8 cellular contexts compared by ENCODE assay signal in genomic region chr1:197924516-197925123, GRCh38. TPM values are rescaled to one million over a fixed set of nuclear protein-coding genes. Genes with fewer than 3 reads are reported as not detected.
DNase-seq lines count a peak whose midpoint lies in the region; TF ChIP-seq lines count a peak whose summit lies in the region.

No MANE protein-coding gene starts in this region.

- WGBS in sigmoid colon, 2 donors: 31 to 40% methylated on average over 4 of the region's 4 CpGs

- H3K27me3 Mint-ChIP-seq in activated naive CD4-positive, alpha-beta T cell treated with anti-CD3 and anti-CD28 coated beads for 36 hours (ENCODE audit: low read depth): peaks cover 49% of the 10 kb centered on the region

- H3K4me1 ChIP-seq in Loucy (ENCODE audit: insufficient read depth, low read length, poor library complexity, severe bottlenecking) (no peaks in the 10 kb centered on the region), sigmoid colon (peaks cover 0 to 11% (median 3%) of the 10 kb centered on the region in 4 donors)

- no peaks in the 10 kb centered on the region for H3K36me3 ChIP-seq in Loucy (ENCODE audit: insufficient read depth, low read length)
- H3K36me3 ChIP-seq in SU-DHL-6 (ENCODE audit: low read length): no peaks in the 10 kb centered on the region
- H3K36me3 ChIP-seq in sigmoid colon: no peaks in the 10 kb centered on the region

- CTCF ChIA-PET in activated naive CD4-positive, alpha-beta T cell treated with anti-CD3 and anti-CD28 coated beads for 36 hours (lab: Charles Lee): interaction anchor here (0.5 to 2.4 kb wide), 15 partner anchors 9 to 454 kb away, joined by 3 to 17 read pairs (median 4); no protein-coding TSS in a partner anchor

- H3F3A ChIP-seq in Loucy (ENCODE audit: low read depth) (no peaks in the 10 kb centered on the region), SU-DHL-6 (ENCODE audit: insufficient read depth) (peaks cover 6% of the 10 kb centered on the region; the same call in 1 of the 2 replicates)

- intact Hi-C loops in activated naive CD4-positive, alpha-beta T cell treated with anti-CD3 and anti-CD28 coated beads for 36 hours (cut with micrococcal nuclease): loop anchor here (1.0 to 5.0 kb wide), 8 partner anchors 55 to 541 kb away; no protein-coding TSS in a partner anchor
- intact Hi-C loops in sigmoid colon (cut with DNase I): loop anchor here (5.0 to 10.0 kb wide), 2 partner anchors 310 to 397 kb away; no protein-coding TSS in a partner anchor

- TF ChIP-seq EP300 in sigmoid colon (IDR thresholded peaks at IDR 0.05): no peak

- H3K9me3 ChIP-seq in Loucy (ENCODE audit: insufficient read depth, low read depth, low read length) (no peaks in the 10 kb centered on the region), SU-DHL-6 (ENCODE audit: insufficient read depth, low read length) (no peaks in the 10 kb centered on the region), sigmoid colon (no peaks in the 10 kb centered on the region)

- no peak overlapping the region for H3K4me3 Mint-ChIP-seq in activated naive CD4-positive, alpha-beta T cell treated with anti-CD3 and anti-CD28 coated beads for 36 hours

- H3K27me3 ChIP-seq in Loucy (ENCODE audit: insufficient read depth, low read length, poor library complexity, severe bottlenecking) (no peaks in the 10 kb centered on the region), SU-DHL-6 (ENCODE audit: low read length) (no peaks in the 10 kb centered on the region), sigmoid colon (peaks cover 20 to 83% (median 41%) of the 10 kb centered on the region in 3 donors)

- H4K20me1 ChIP-seq in Loucy (ENCODE audit: insufficient read depth, low read length, poor library complexity, severe bottlenecking): no peaks in the 10 kb centered on the region
- H4K20me1 ChIP-seq in SU-DHL-6 (ENCODE audit: low read depth, low read length): no peaks in the 10 kb centered on the region

- TF ChIP-seq CTCF in Loucy (conservative IDR thresholded peaks at IDR 0.05; ENCODE audit: low read length) (peak; percentile 97), SU-DHL-6 (IDR thresholded peaks at IDR 0.05; ENCODE audit: insufficient read depth, low read length, poor library complexity, severe bottlenecking) (peak; percentile 83), fibroblast of villous mesenchyme (IDR thresholded peaks at IDR 0.05; ENCODE audit: insufficient read depth, low read depth, low read length) (peak; percentile 76), sigmoid colon (IDR thresholded peaks at IDR 0.05) (peak in 3 of 4 experiments; percentile 39 to 57 (median 51))

- TF ChIP-seq POLR2A in sigmoid colon (IDR thresholded peaks at IDR 0.05): no peak

- H3K27ac Mint-ChIP-seq in activated naive CD4-positive, alpha-beta T cell treated with anti-CD3 and anti-CD28 coated beads for 36 hours: no peak overlapping the region

- no peak overlapping the region for H3K4me2 ChIP-seq in Loucy (ENCODE audit: low read depth, low read length, poor library complexity, severe bottlenecking)
- no peak overlapping the region for H3K4me2 ChIP-seq in SU-DHL-6 (ENCODE audit: low read depth, low read length, poor library complexity, severe bottlenecking)

- H3K9me3 Mint-ChIP-seq in activated naive CD4-positive, alpha-beta T cell treated with anti-CD3 and anti-CD28 coated beads for 36 hours: no peaks in the 10 kb centered on the region

- H3K9ac ChIP-seq in Loucy (ENCODE audit: low read depth, low read length, poor library complexity, severe bottlenecking) (no peak overlapping the region), SU-DHL-6 (ENCODE audit: low read length) (no peak overlapping the region)

- no peaks in the 10 kb centered on the region for H3K9me2 ChIP-seq in Loucy (replicated peaks; ENCODE audit: low read depth, low read length)
- H3K9me2 ChIP-seq in SU-DHL-6 (replicated peaks; ENCODE audit: insufficient read depth, low read length): no peaks in the 10 kb centered on the region

- peaks cover 15% of the 10 kb centered on the region for H3K4me1 Mint-ChIP-seq in activated naive CD4-positive, alpha-beta T cell treated with anti-CD3 and anti-CD28 coated beads for 36 hours (ENCODE audit: low read depth)

- DNase-seq in activated naive CD4-positive, alpha-beta T cell treated with anti-CD3 and anti-CD28 coated beads for 36 hours: peak; percentile 58
- DNase-seq in activated naive CD4-positive, alpha-beta T cell (lab: John Stamatoyannopoulos, UW): no peak
- peak; percentile 57 for DNase-seq in HCEC 1CT
- DNase-seq in fibroblast of villous mesenchyme (ENCODE audit: low read depth): peak; percentile 58
- DNase-seq in sigmoid colon: no peak
- no peak for DNase-seq in T-helper 9 cell

- H2AFZ ChIP-seq in Loucy (ENCODE audit: low read length): 0 out of 2 replicates have a peak overlapping the region, but pooled peaks have one; percentile 64
- peak overlapping the region; percentile 5 for H2AFZ ChIP-seq in SU-DHL-6 (ENCODE audit: low read depth, low read length, severe bottlenecking)

- H3K4me3 ChIP-seq in Loucy (ENCODE audit: low read length, poor library complexity, severe bottlenecking) (no peak overlapping the region), SU-DHL-6 (ENCODE audit: insufficient read depth, low read length, poor library complexity, severe bottlenecking) (no peak overlapping the region), fibroblast of villous mesenchyme (ENCODE audit: low read depth, low read length) (no peak overlapping the region), sigmoid colon (no peak overlapping the region)

- H3K36me3 Mint-ChIP-seq in activated naive CD4-positive, alpha-beta T cell treated with anti-CD3 and anti-CD28 coated beads for 36 hours (ENCODE audit: low read depth): no peaks in the 10 kb centered on the region

- no peaks in the 10 kb centered on the region for H3K79me2 ChIP-seq in Loucy (ENCODE audit: insufficient read depth, low read length)
- no peaks in the 10 kb centered on the region for H3K79me2 ChIP-seq in SU-DHL-6 (ENCODE audit: insufficient read depth, low read length)

- no peak overlapping the region for H3K27ac ChIP-seq in SU-DHL-6 (ENCODE audit: low read depth, low read length)
- no peak overlapping the region for H3K27ac ChIP-seq in sigmoid colon

RNA-seq across cellular contexts. Expression of gene LHX9, which starts 7.4 kb away (rescaled TPM):
- total RNA-seq in activated naive CD4-positive, alpha-beta T cell treated with anti-CD3 and anti-CD28 coated beads for 36 hours: not detected
- total RNA-seq in fibroblast of villous mesenchyme (under 0.01 TPM in 1 of 2 replicates, not detected in the other), sigmoid colon (not detected)
- under 1 TPM in 1 of 3 donors, not detected in 2; 0.01 TPM for polyA plus RNA-seq in sigmoid colon

RNA-seq across cellular contexts. Expression of gene C1orf53, which starts 22.2 kb away (rescaled TPM):
- total RNA-seq in activated naive CD4-positive, alpha-beta T cell treated with anti-CD3 and anti-CD28 coated beads for 36 hours: under 1 TPM in 1 of 2 experiments, not detected in 1; 0.52 TPM
- total RNA-seq in fibroblast of villous mesenchyme: 5.6 and 8.1 TPM in 2 replicates
- 1 to 10 TPM in 3 of 4 donors, not detected in 1; 1.2 to 3.3 (median 2.9) TPM for total RNA-seq in sigmoid colon
- 10 to 100 TPM in 2 of 3 donors, 1 to 10 TPM in 1; 4.8 to 13.8 (median 12.9) TPM for polyA plus RNA-seq in sigmoid colon

Comparison
In these comparisons a context has a peak if more than half of its experiments do, and no peak if none do; other contexts are left out.
1. DNase-seq: peak in activated naive CD4-positive, alpha-beta T cell treated with anti-CD3 and anti-CD28 coated beads for 36 hours (single experiment), HCEC 1CT (single experiment) and fibroblast of villous mesenchyme (single experiment); none in activated naive CD4-positive, alpha-beta T cell (0 of 4), sigmoid colon (single experiment) and T-helper 9 cell (single experiment).
2. Peak in every context shown above with its lines, with median percentiles within 50 percentile points of each other: CTCF ChIP-seq.